ENCODE assay signal across 21 cellular contexts in genomic region chr2:106011380-106011779, GRCh38.
DNase-seq lines count a peak whose midpoint lies in the region; ATAC-seq and TF ChIP-seq lines count a peak whose summit lies in the region.
"Had no signal": no experiment of that assay in that cellular context is flagged by ENCODE, and none has a peak within 500 bp of the region (broad histone marks: within the 10 kb centered on the region; RNA-seq: fewer than 3 reads in every experiment).

No MANE protein-coding gene starts in this region.

- peak overlapping the region; percentile 89 for H3K27ac ChIP-seq in SJCRH30

- no peaks in the 10 kb centered on the region for H3K27me3 ChIP-seq in SJCRH30
- H3K27me3 ChIP-seq: BE2C had no signal

- H3K27me3 Mint-ChIP-seq in nephron progenitor cell (ENCODE audit: low read depth, poor library complexity), result peaks cover 10% of the 10 kb centered on the region
- H3K27me3 Mint-ChIP-seq: effector memory CD8-positive, alpha-beta T cell had no signal

- DNase-seq in DMS53 (lab: John Stamatoyannopoulos, UW) (peak; percentile 33), DMS53 treated with DMSO at 0.1 percent for 48 hours (lab: John Stamatoyannopoulos, UW; ENCODE audit: unreplicated experiment) (no peak), NCI-H146 (lab: John Stamatoyannopoulos, UW) (peak; percentile 82), SJCRH30 (peak; percentile 82 to 95), nephron progenitor cell (no peak)
- DNase-seq in effector CD8-positive, alpha-beta T cell (lab: John Stamatoyannopoulos, UW), result no peak
- DNase-seq: 8988T; activated gamma-delta T cell treated with Interleukin-2 at 50 U/mL for 16 hours; BE2C; effector memory CD8-positive, alpha-beta T cell; GOT3; head of caudate nucleus; Kasumi-1; naive B cell; NCI-H510A treated with DMSO at 0.1 percent for 48 hours; PC-3; small intestine; stimulated activated CD4-positive, alpha-beta T cell treated with anti-CD3 and anti-CD28 coated beads, Interleukin-4, amount 100 ng/mL, for 24 hours had no signal

- no peak overlapping the region for H3K4me3 Mint-ChIP-seq in nephron progenitor cell
- H3K4me3 Mint-ChIP-seq: effector memory CD8-positive, alpha-beta T cell; memory B cell; naive B cell had no signal

- H3K36me3 Mint-ChIP-seq in nephron progenitor cell (ENCODE audit: low read depth), result peaks cover 19% of the 10 kb centered on the region

- H3K4me1 Mint-ChIP-seq in nephron progenitor cell, result peaks cover 21% of the 10 kb centered on the region
- H3K4me1 Mint-ChIP-seq: memory B cell, naive B cell had no signal

- H3K4me3 ChIP-seq in SJCRH30, result no peak overlapping the region

- peaks cover 22% of the 10 kb centered on the region for H3K4me1 ChIP-seq in SJCRH30
- H3K4me1 ChIP-seq: BE2C had no signal

- ATAC-seq in GM18498 (IDR thresholded peaks at IDR 0.05; ENCODE audit: unreplicated experiment) (no peak), HG03439 (IDR thresholded peaks at IDR 0.05; ENCODE audit: unreplicated experiment) (no peak)
- ATAC-seq: effector memory CD8-positive, alpha-beta T cell; PC-3 had no signal

- peak overlapping the region; percentile 62 for H3K27ac Mint-ChIP-seq in nephron progenitor cell
- H3K27ac Mint-ChIP-seq: memory B cell, naive B cell had no signal

- TF ChIP-seq CTCF in nephron progenitor cell (IDR thresholded peaks at IDR 0.05), result no peak

- no peaks in the 10 kb centered on the region for H3K36me3 ChIP-seq in SJCRH30
- H3K36me3 ChIP-seq: BE2C had no signal

- peaks cover 10% of the 10 kb centered on the region for H3K9me3 ChIP-seq in SJCRH30 (replicated peaks)
- H3K9me3 ChIP-seq: BE2C had no signal

- H3K9me3 Mint-ChIP-seq in nephron progenitor cell, result peaks cover 49% of the 10 kb centered on the region

Comparison
In these comparisons a context has a peak if more than half of its experiments do, and no peak if none do; other contexts are left out.
1. DNase-seq: peak in DMS53 (single experiment), NCI-H146 (single experiment) and SJCRH30 (2 of 2); none in DMS53 treated with DMSO at 0.1 percent for 48 hours (single experiment), nephron progenitor cell (single experiment) and effector CD8-positive, alpha-beta T cell (single experiment).